Comparison of ENCODE assay signal across 10 cellular contexts in genomic region chr11:133957926-133958325, GRCh38. TPM values are rescaled to one million over a fixed set of nuclear protein-coding genes. Genes with fewer than 3 reads are reported as not detected.
DNase-seq lines count a peak whose midpoint lies in the region; ATAC-seq, FAIRE-seq and TF ChIP-seq lines count a peak whose summit lies in the region.
"Had no signal": no experiment of that assay in that cellular context is flagged by ENCODE, and none has a peak within 500 bp of the region (broad histone marks: within the 10 kb centered on the region; RNA-seq: fewer than 3 reads in every experiment).

No MANE protein-coding gene starts in this region.

- H3K27ac ChIP-seq in H1 (ENCODE audit: low read depth, low read length) (no peak overlapping the region), rectal smooth muscle tissue (ENCODE audit: low read depth, low read length) (peak overlapping the region; percentile 92)
- H3K27ac ChIP-seq: cardiac muscle cell had no signal

- no peak for TF ChIP-seq POLR2A in H1 (IDR thresholded peaks at IDR 0.05; ENCODE audit: control extremely low read depth in 1 of 2, low read depth in 2 of 2, low read length in 2 of 2)

- peak overlapping the region; percentile 85; the same call in 1 of the 2 replicates for H2BK12ac ChIP-seq in H1 (ENCODE audit: low read depth, low read length)

- H3K27me3 ChIP-seq in H1 (replicated peaks in 1 of 4; ENCODE audit: control insufficient read depth in 3 of 4, extremely low read depth in 1 of 4, insufficient read depth in 3 of 4, low read length in 3 of 4) (peaks cover 0 to 25% (median 17%) of the 10 kb centered on the region in 4 experiments; a peak in 6 of 7 replicates), rectal smooth muscle tissue (ENCODE audit: control insufficient read depth, insufficient read depth, low read length) (no peaks in the 10 kb centered on the region), HAP-1 (ENCODE audit: low read depth) (0 out of 2 replicates have a peak, but pooled peaks cover 5% of the 10 kb centered on the region)

- H2BK20ac ChIP-seq in H1 (ENCODE audit: low read length) = no peak overlapping the region

- peaks cover 12% of the 10 kb centered on the region; the same call in 1 of the 2 replicates for H3K79me1 ChIP-seq in H1 (ENCODE audit: low read depth, low read length)

- H3K23ac ChIP-seq in H1 (ENCODE audit: insufficient read length) = no peak overlapping the region

- no peak overlapping the region for H3K56ac ChIP-seq in H1 (replicated peaks; ENCODE audit: insufficient read length, low read depth, low read length)

- no peak overlapping the region for H2BK15ac ChIP-seq in H1 (ENCODE audit: low read length)

- H2AK5ac ChIP-seq in H1 (ENCODE audit: low read depth, low read length) = no peak overlapping the region

- no peak overlapping the region for H3K4ac ChIP-seq in H1 (replicated peaks; ENCODE audit: insufficient read length, low read depth, low read length)

- no peak overlapping the region for H4K5ac ChIP-seq in H1 (ENCODE audit: insufficient read length, low read depth, low read length)

- H2BK5ac ChIP-seq in H1 (ENCODE audit: low read depth, low read length) = no peak overlapping the region

- no peak overlapping the region for H2BK120ac ChIP-seq in H1 (replicated peaks; ENCODE audit: low read depth, low read length)

- peaks cover 0 to 27% of the 10 kb centered on the region in 2 experiments; a peak in 2 of 4 replicates for H3K79me2 ChIP-seq in H1 (ENCODE audit: control insufficient read depth in 1 of 2, insufficient read depth in 2 of 2, low read length in 2 of 2)

- H3K9ac ChIP-seq in H1 (replicated peaks in 1 of 4; ENCODE audit: extremely low read depth in 1 of 4, low read depth in 3 of 4, low read length in 3 of 4) = no peak overlapping the region
- H3K9ac ChIP-seq in rectal smooth muscle tissue (ENCODE audit: low read length) = no peak overlapping the region

- TF ChIP-seq EP300 in H1 (IDR thresholded peaks at IDR 0.05; ENCODE audit: borderline replicate concordance in 1 of 2, low read depth in 2 of 2, low read length in 2 of 2) = no peak

- 72% methylated on average over 7 of the region's 7 CpGs; no CpG with 5 or more reads in 1 of the 2 experiments for WGBS in H1 (ENCODE audit: extremely low coverage in 1 of 2, insufficient coverage in 1 of 2, insufficient read length in 1 of 2, insufficient replicate concordance in 2 of 2, low coverage in 1 of 2, low lambda C conversion rate in 2 of 2, missing lambda C conversion rate in 1 of 2), 2 experiments

- ATAC-seq in HG03045 (IDR thresholded peaks at IDR 0.05; ENCODE audit: unreplicated experiment) = no peak

- in situ Hi-C loops in HAP-1 (cut with MboI; ENCODE audit: low sequenced_read_pairs) = no loop called here

- H4K8ac ChIP-seq in H1 (ENCODE audit: extremely low read depth, insufficient read depth, low read length) = no peak overlapping the region

- TF ChIP-seq CTCF in H1 (IDR thresholded peaks at IDR 0.05; ENCODE audit: control extremely low read depth in 1 of 3, insufficient read depth in 1 of 3, low read depth in 1 of 3, low read length in 3 of 3) = no peak

- POLR2A ChIA-PET in H1 (lab: Charles Lee; ENCODE audit: partially characterized antibody) = interaction anchor here (0.9 to 2.7 kb wide), 2 partner anchors 8 to 11 kb away, joined by 3 to 16 read pairs; no protein-coding TSS in a partner anchor

- CTCF ChIA-PET in H1 (lab: Charles Lee; ENCODE audit: partially characterized antibody) = interaction anchor here (0.6 to 3.2 kb wide), 9 partner anchors 9 to 90 kb away, joined by 3 to 14 read pairs (median 5); no protein-coding TSS in a partner anchor

- TF ChIP-seq RAD21 in H1 (IDR thresholded peaks at IDR 0.05 in 1 of 2, conservative IDR thresholded peaks at IDR 0.05 in 1 of 2; ENCODE audit: low read depth in 2 of 2, low read length in 2 of 2) = no peak

- peak; percentile 25 for DNase-seq in EH (ENCODE audit: low read depth)
- peak; percentile 47 for DNase-seq in NCI-H2029 treated with DMSO at 0.1 percent for 48 hours (lab: John Stamatoyannopoulos, UW)
- DNase-seq in H1 (ENCODE audit: low read depth in 1 of 2, low spot score in 2 of 2) = no peak
- no peak for DNase-seq in HAP-1 (ENCODE audit: low spot score in 2 of 2)
- DNase-seq in GF-D8 (lab: John Stamatoyannopoulos, UW) = no peak
- DNase-seq: NCI-H82 had no signal

- FAIRE-seq in H1 (lab: Jason Lieb, UNC) = peak; percentile 24

- H3K14ac ChIP-seq in H1 (ENCODE audit: insufficient read length) = no peak overlapping the region

- H4K91ac ChIP-seq in H1 (replicated peaks; ENCODE audit: insufficient read length, low read length) = peak overlapping the region; percentile 36

- H3K36me3 ChIP-seq in H1 (ENCODE audit: control insufficient read depth in 2 of 4, insufficient read depth in 4 of 4, low read length in 3 of 4) (no peaks in the 10 kb centered on the region; a peak in 1 of 8 replicates), rectal smooth muscle tissue (ENCODE audit: control insufficient read depth, insufficient read depth, low read length) (no peaks in the 10 kb centered on the region), HAP-1 (replicated peaks) (no peaks in the 10 kb centered on the region)
- H3K36me3 ChIP-seq: cardiac muscle cell, heart right ventricle had no signal

- peak overlapping the region; percentile 77 to 79 for H3K4me2 ChIP-seq in H1 (ENCODE audit: insufficient read depth in 1 of 2, low read depth in 2 of 2, low read length in 2 of 2)

- peak overlapping the region; percentile 90; the same call in 1 of the 2 replicates for H2AFZ ChIP-seq in H1 (ENCODE audit: low read length)

- peak overlapping the region in 1 of 4 experiments; percentile 79; a peak in 2 of 8 replicates for H3K4me3 ChIP-seq in H1 (ENCODE audit: extremely low read depth in 1 of 4, insufficient read depth in 2 of 4, low read depth in 3 of 4, low read length in 4 of 4)
- H3K4me3 ChIP-seq in rectal smooth muscle tissue (ENCODE audit: low read length) = no peak overlapping the region
- H3K4me3 ChIP-seq in HAP-1 = no peak overlapping the region

- H3K9me3 ChIP-seq in H1 (ENCODE audit: insufficient read depth in 2 of 2, low read depth in 1 of 2, low read length in 1 of 2) = no peaks in the 10 kb centered on the region; a peak in 1 of 4 replicates
- no peaks in the 10 kb centered on the region for H3K9me3 ChIP-seq in HAP-1
- H3K9me3 ChIP-seq: heart right ventricle had no signal

- peaks cover 11% of the 10 kb centered on the region for H3K23me2 ChIP-seq in H1 (ENCODE audit: low read depth, low read length)

- H4K20me1 ChIP-seq in H1 (replicated peaks in 1 of 2; ENCODE audit: control insufficient read depth in 1 of 2, insufficient read depth in 2 of 2, low read length in 2 of 2) = peaks cover 20 to 23% of the 10 kb centered on the region in 2 experiments

- H3K4me1 ChIP-seq in H1 (replicated peaks in 1 of 4; ENCODE audit: control insufficient read depth in 3 of 4, insufficient read depth in 4 of 4, low read length in 3 of 4) = peaks cover 3 to 26% (median 14%) of the 10 kb centered on the region in 4 experiments
- peaks cover 18% of the 10 kb centered on the region for H3K4me1 ChIP-seq in rectal smooth muscle tissue (ENCODE audit: control insufficient read depth, insufficient read depth, low read length)
- H3K4me1 ChIP-seq in HAP-1 = peaks cover 3% of the 10 kb centered on the region

- no peak overlapping the region for H3K18ac ChIP-seq in H1 (ENCODE audit: extremely low read depth, low read length)

TF ChIP-seq in H1, 55 proteins besides CTCF, POLR2A, EP300 and RAD21:
- no peak for TF ChIP-seq BCL11A (IDR thresholded peaks at IDR 0.05; ENCODE audit: low read depth in 2 of 2, low read length in 2 of 2)
- no peak for TF ChIP-seq NANOG (IDR thresholded peaks at IDR 0.05; ENCODE audit: insufficient read depth, low read depth, low read length, poor library complexity, severe bottlenecking)
- no peak for TF ChIP-seq E2F6 (IDR thresholded peaks at IDR 0.05)
- no peak for TF ChIP-seq KDM1A (IDR thresholded peaks at IDR 0.05; ENCODE audit: borderline replicate concordance, low read length)
- TF ChIP-seq KDM5A (IDR thresholded peaks at IDR 0.05; ENCODE audit: low read length) = no peak

RNA-seq across cellular contexts. Expression of gene IGSF9B, which starts 1.2 kb away (rescaled TPM):
- total RNA-seq in H1 (2021; fragmentation: NEBNext Ultra II Directional; extraction: Animal tissue kit (Norgen Biotek cat#: 25700)) = 42.3 and 49.2 TPM in 2 replicates
- 16.5 and 23.6 TPM in 2 replicates for polyA plus RNA-seq in H1 (2011; rRNA removed)
- polyA plus RNA-seq in H1 (2011; cell fraction: cytosol; rRNA removed) = 15.7 TPM
- 61.7 TPM for polyA plus RNA-seq in H1 (2011; cell fraction: nucleus; rRNA removed)
- polyA plus RNA-seq in H1 (2012, experiment 1 of 2) = 13.6 to 23.1 TPM (median 21.3 TPM) in 4 replicates
- 8.1 TPM for polyA plus RNA-seq in H1 (2012, experiment 2 of 2)
- polyA plus RNA-seq in H1 (2013, experiment 1 of 2) = 15.1 TPM
- polyA plus RNA-seq in H1 (2013, experiment 2 of 2) = 14.1 TPM
- 73.6 and 79.6 TPM in 2 replicates for polyA minus RNA-seq in H1 (2011; rRNA and poly(A)+ RNA removed)
- polyA minus RNA-seq in H1 (2011; cell fraction: cytosol; rRNA and poly(A)+ RNA removed) = 29.4 TPM
- polyA minus RNA-seq in H1 (2011; cell fraction: nucleus; rRNA and poly(A)+ RNA removed) = 44.5 TPM

Comparison
In these comparisons a context has a peak if more than half of its experiments do, and no peak if none do; other contexts are left out.
1. DNase-seq: peak in EH (single experiment) and NCI-H2029 treated with DMSO at 0.1 percent for 48 hours (single experiment); none in H1 (0 of 2), HAP-1 (0 of 2) and GF-D8 (single experiment).